In genomic region chr9:13113201-13113600, GRCh38 we compare ENCODE assay signal across 17 cellular contexts.
A peak's percentile ranks its signal among the peaks of the same experiment; 100 is the strongest.
DNase-seq lines count a peak whose midpoint lies in the region; ATAC-seq, FAIRE-seq and TF ChIP-seq lines count a peak whose summit lies in the region.
"Had no signal": no experiment of that assay in that cellular context is flagged by ENCODE, and none has a peak within 500 bp of the region (broad histone marks: within the 10 kb centered on the region; RNA-seq: fewer than 3 reads in every experiment).

No MANE protein-coding gene starts in this region.

- H3K27me3 ChIP-seq in BJ (ENCODE audit: control insufficient read depth, insufficient read depth, low read length) (no peaks in the 10 kb centered on the region), MG63 (no peaks in the 10 kb centered on the region), bronchial epithelial cell (ENCODE audit: control insufficient read depth, insufficient read depth, low read length) (no peaks in the 10 kb centered on the region)
- H3K27me3 ChIP-seq: Peyer's patch, suprapubic skin had no signal

- no peaks in the 10 kb centered on the region for H3K9me3 ChIP-seq in MG63
- H3K9me3 ChIP-seq: Peyer's patch, psoas muscle, suprapubic skin had no signal

- DNase-seq in BJ (ENCODE audit: low read depth) (peak; percentile 62), MG63 (peak; percentile 76), bronchial epithelial cell (ENCODE audit: low read depth) (peak; percentile 69), glomerular visceral epithelial cell (ENCODE audit: extremely low spot score) (peak; percentile 7), cortex of kidney (lab: John Stamatoyannopoulos, UW) (no peak), NCI-H146 (lab: John Stamatoyannopoulos, UW) (no peak)
- DNase-seq: activated B cell treated with CpG ODN at 0.5 μM for 24 hours; activated naive CD4-positive, alpha-beta T cell treated with Interleukin-2 at 50 U/mL for 16 hours; central memory CD4-positive, alpha-beta T cell; naive B cell; NCI-H1048; NCI-H510A; Peyer's patch; psoas muscle had no signal

- FAIRE-seq in bronchial epithelial cell (lab: Jason Lieb, UNC), result no peak

- CTCF ChIA-PET in BJ (lab: Yijun Ruan, JAX), result no interaction called here

- POLR2A ChIA-PET in BJ (lab: Charles Lee), result no interaction called here

- peaks cover 1% of the 10 kb centered on the region; the same call in 1 of the 2 replicates for H3K36me3 ChIP-seq in BJ (ENCODE audit: control insufficient read depth, insufficient read depth, low read length)
- peaks cover 5% of the 10 kb centered on the region; the same call in 1 of the 2 replicates for H3K36me3 ChIP-seq in MG63
- H3K36me3 ChIP-seq in bronchial epithelial cell (ENCODE audit: control insufficient read depth, insufficient read depth, low read length), result no peaks in the 10 kb centered on the region
- H3K36me3 ChIP-seq: Peyer's patch had no signal

- no peak for TF ChIP-seq CTCF in BJ (IDR thresholded peaks at IDR 0.05; ENCODE audit: insufficient read depth, low read depth, low read length)
- TF ChIP-seq CTCF in bronchial epithelial cell (IDR thresholded peaks at IDR 0.05; ENCODE audit: insufficient read depth, low read length, severe bottlenecking), result no peak

- no peak for ATAC-seq in GM18519 (IDR thresholded peaks at IDR 0.05; ENCODE audit: low FRiP score, unreplicated experiment)
- no peak for ATAC-seq in HG03045 (IDR thresholded peaks at IDR 0.05; ENCODE audit: unreplicated experiment)
- ATAC-seq: psoas muscle had no signal

- no peak overlapping the region for H3K4me3 ChIP-seq in BJ (ENCODE audit: low read depth, low read length)
- no peak overlapping the region for H3K4me3 ChIP-seq in MG63
- H3K4me3 ChIP-seq in bronchial epithelial cell (ENCODE audit: low read depth, low read length), result no peak overlapping the region
- H3K4me3 ChIP-seq: Peyer's patch, psoas muscle, suprapubic skin had no signal

Comparison
In these comparisons a context has a peak if more than half of its experiments do, and no peak if none do; other contexts are left out.
1. DNase-seq: peak in BJ (single experiment), MG63 (single experiment), bronchial epithelial cell (single experiment) and glomerular visceral epithelial cell (single experiment); none in cortex of kidney (single experiment) and NCI-H146 (single experiment).